ENCODE assay signal across 9 cellular contexts in genomic region chr14:88868558-88869159, GRCh38. TPM values are rescaled to one million over a fixed set of nuclear protein-coding genes. Genes with fewer than 3 reads are reported as not detected.
DNase-seq lines count a peak whose midpoint lies in the region; ATAC-seq, FAIRE-seq and TF ChIP-seq lines count a peak whose summit lies in the region.
"Had no signal": no experiment of that assay in that cellular context is flagged by ENCODE, and none has a peak within 500 bp of the region (broad histone marks: within the 10 kb centered on the region; RNA-seq: fewer than 3 reads in every experiment).

No MANE protein-coding gene starts in this region.

- no peak overlapping the region for H3K27ac ChIP-seq in keratinocyte (ENCODE audit: control insufficient read depth, insufficient read depth, low read length)

- H3K9me1 ChIP-seq in keratinocyte (ENCODE audit: control insufficient read depth, extremely low read depth, insufficient read depth, low read length), result no peaks in the 10 kb centered on the region

- peak in 2 of 3 experiments; percentile 26 to 40 for TF ChIP-seq CTCF in keratinocyte (optimal IDR thresholded peaks at IDR 0.05 in 1 of 3, IDR thresholded peaks at IDR 0.05 in 1 of 3, conservative IDR thresholded peaks at IDR 0.05 in 1 of 3; ENCODE audit: extremely low read depth in 1 of 3, insufficient read depth in 2 of 3, low read length in 3 of 3)

- peak; percentile 3 for DNase-seq in GF-D8 (lab: John Stamatoyannopoulos, UW)
- DNase-seq in RPMI8226, result peak; percentile 15
- no peak for DNase-seq in keratinocyte (ENCODE audit: low read depth, low spot score)
- no peak for DNase-seq in activated naive CD8-positive, alpha-beta T cell treated with anti-CD3 and anti-CD28 coated beads for 36 hours
- no peak for DNase-seq in occipital lobe (lab: John Stamatoyannopoulos, UW)
- no peak for DNase-seq in effector CD8-positive, alpha-beta T cell (lab: John Stamatoyannopoulos, UW)

- H3K27ac Mint-ChIP-seq in activated naive CD8-positive, alpha-beta T cell treated with anti-CD3 and anti-CD28 coated beads for 36 hours, result no peak overlapping the region
- H3K27ac Mint-ChIP-seq: memory B cell had no signal

- FAIRE-seq in keratinocyte (lab: Jason Lieb, UNC), result no peak

- H3K27me3 ChIP-seq in keratinocyte (ENCODE audit: control insufficient read depth, extremely low read depth, insufficient read depth, low read length), result no peaks in the 10 kb centered on the region

- no peak overlapping the region for H2AFZ ChIP-seq in keratinocyte (ENCODE audit: control insufficient read depth, low read length)

- H3K9ac ChIP-seq in keratinocyte (ENCODE audit: control insufficient read depth, extremely low read depth, insufficient read depth, low read length), result no peak overlapping the region

- ATAC-seq in HG03565 (IDR thresholded peaks at IDR 0.05; ENCODE audit: unreplicated experiment), result peak; percentile 57
- ATAC-seq in GM18502 (IDR thresholded peaks at IDR 0.05; ENCODE audit: poor library complexity, unreplicated experiment), result no peak

- no peaks in the 10 kb centered on the region for H3K27me3 Mint-ChIP-seq in activated naive CD8-positive, alpha-beta T cell treated with anti-CD3 and anti-CD28 coated beads for 36 hours
- H3K27me3 Mint-ChIP-seq: memory B cell had no signal

- H3K36me3 Mint-ChIP-seq in activated naive CD8-positive, alpha-beta T cell treated with anti-CD3 and anti-CD28 coated beads for 36 hours, result no peaks in the 10 kb centered on the region

- no peaks in the 10 kb centered on the region for H3K4me1 ChIP-seq in keratinocyte (ENCODE audit: control insufficient read depth, extremely low read depth, insufficient read depth, low read length)

- H3K4me1 Mint-ChIP-seq in activated naive CD8-positive, alpha-beta T cell treated with anti-CD3 and anti-CD28 coated beads for 36 hours, result no peaks in the 10 kb centered on the region
- H3K4me1 Mint-ChIP-seq: memory B cell had no signal

- H4K20me1 ChIP-seq in keratinocyte (ENCODE audit: control insufficient read depth, extremely low read depth, insufficient read depth, low read length), result no peaks in the 10 kb centered on the region

- H3K4me3 Mint-ChIP-seq in activated naive CD8-positive, alpha-beta T cell treated with anti-CD3 and anti-CD28 coated beads for 36 hours, result no peak overlapping the region
- H3K4me3 Mint-ChIP-seq: memory B cell had no signal

- H3K4me2 ChIP-seq in keratinocyte (ENCODE audit: control insufficient read depth, extremely low read depth, insufficient read depth, low read depth, low read length), result no peak overlapping the region

- H3K36me3 ChIP-seq in keratinocyte (ENCODE audit: control insufficient read depth in 2 of 2, extremely low read depth in 1 of 2, insufficient read depth in 2 of 2, low read length in 2 of 2), result peaks cover 0 to 12% of the 10 kb centered on the region in 2 experiments

- dilution Hi-C loops in keratinocyte (cut with MboI; ENCODE audit: extremely low pct_ligation_motif_present, low sequenced_read_pairs), result loop anchor here (25.0 kb wide), 1 partner anchor 206 kb away; no protein-coding TSS in a partner anchor

- H3K9me3 ChIP-seq in keratinocyte (ENCODE audit: control insufficient read depth, low read depth, low read length), result no peaks in the 10 kb centered on the region

- no peaks in the 10 kb centered on the region for H3K79me2 ChIP-seq in keratinocyte (ENCODE audit: control insufficient read depth, insufficient read depth, low read length)

- H3K4me3 ChIP-seq in keratinocyte (ENCODE audit: control insufficient read depth in 2 of 3, extremely low read depth in 1 of 3, insufficient read depth in 2 of 3, low read depth in 1 of 3, low read length in 3 of 3), result no peak overlapping the region

- H3K9me3 Mint-ChIP-seq in activated naive CD8-positive, alpha-beta T cell treated with anti-CD3 and anti-CD28 coated beads for 36 hours, result no peaks in the 10 kb centered on the region
- H3K9me3 Mint-ChIP-seq: memory B cell had no signal

RNA-seq across cellular contexts. Expression of gene TTC8, which starts 44.2 kb away (rescaled TPM):
- 42.1 to 49.2 TPM (median 43.0 TPM) in 3 replicates for polyA plus RNA-seq in keratinocyte
- 13.1 TPM for polyA plus RNA-seq in keratinocyte (2011; ENCODE audit: low read depth)
- 36.5 and 50.6 TPM in 2 replicates for polyA plus RNA-seq in keratinocyte (2011; cell fraction: cytosol; rRNA removed)
- polyA plus RNA-seq in keratinocyte (2011; cell fraction: nucleus; rRNA removed), result 67.2 and 81.9 TPM in 2 replicates
- polyA plus RNA-seq in keratinocyte (2012; ENCODE audit: low replicate concordance), result 10.3 and 23.5 TPM in 2 replicates
- 13.1 to 24.4 TPM (median 24.0 TPM) in 3 replicates for polyA minus RNA-seq in keratinocyte
- polyA minus RNA-seq in keratinocyte (2011; cell fraction: cytosol; rRNA and poly(A)+ RNA removed), result 28.8 TPM
- polyA minus RNA-seq in keratinocyte (2011; cell fraction: nucleus; rRNA and poly(A)+ RNA removed), result 17.1 and 32.7 TPM in 2 replicates
- total RNA-seq in activated naive CD8-positive, alpha-beta T cell treated with anti-CD3 and anti-CD28 coated beads for 36 hours, result 1 to 10 TPM; 4.8 to 6.4 TPM
- 12.2 TPM for total RNA-seq in occipital lobe

Comparison
In these comparisons a context has a peak if more than half of its experiments do, and no peak if none do; other contexts are left out.
1. DNase-seq: peak in GF-D8 (single experiment) and RPMI8226 (single experiment); none in keratinocyte (single experiment), activated naive CD8-positive, alpha-beta T cell treated with anti-CD3 and anti-CD28 coated beads for 36 hours (single experiment), occipital lobe (single experiment) and effector CD8-positive, alpha-beta T cell (single experiment).